ENCODE assay signal across 20 cellular contexts in the genomic region with DNA sequence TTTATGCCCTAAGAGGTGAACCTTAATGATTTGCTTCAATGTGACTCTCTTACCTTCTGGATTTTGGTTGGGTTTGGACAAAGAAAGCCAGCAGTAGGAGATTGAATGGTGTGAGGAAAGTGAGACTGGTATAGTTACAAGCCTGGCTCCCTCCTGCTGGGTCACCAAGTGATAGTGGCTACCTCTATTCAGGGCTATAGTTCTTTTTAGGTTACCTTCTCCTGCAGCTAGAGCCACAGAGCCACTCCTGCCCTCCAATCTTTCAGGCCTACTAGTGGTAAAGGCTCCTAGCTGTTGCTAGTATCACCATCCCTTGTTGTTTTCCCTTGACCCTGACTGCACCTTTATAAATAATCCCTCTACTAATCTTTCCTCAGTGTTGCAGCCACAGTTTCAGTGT.
A peak's percentile ranks its signal among the peaks of the same experiment; 100 is the strongest.
DNase-seq lines count a peak whose midpoint lies in the region; ATAC-seq and TF ChIP-seq lines count a peak whose summit lies in the region.
"Had no signal": no experiment of that assay in that cellular context is flagged by ENCODE, and none has a peak within 500 bp of the region (broad histone marks: within the 10 kb centered on the region; RNA-seq: fewer than 3 reads in every experiment).

No MANE protein-coding gene starts in this region.

- no peaks in the 10 kb centered on the region for H3K36me3 Mint-ChIP-seq in endothelial cell (ENCODE audit: low read depth, unreplicated experiment)

- H3K4me1 Mint-ChIP-seq in endothelial cell (ENCODE audit: unreplicated experiment): peaks cover 6% of the 10 kb centered on the region

- no peaks in the 10 kb centered on the region for H3K4me1 ChIP-seq in mesendoderm (ENCODE audit: control insufficient read depth, low read depth, low read length)
- H3K4me1 ChIP-seq: A549 had no signal

- no peak overlapping the region for H3K23ac ChIP-seq in mesendoderm (ENCODE audit: low read length)

- no peak overlapping the region for H3K4me2 ChIP-seq in mesendoderm (ENCODE audit: low read length)
- H3K4me2 ChIP-seq: A549 had no signal

- no peak overlapping the region for H3K18ac ChIP-seq in mesendoderm (ENCODE audit: low read length)

- H3K4me3 ChIP-seq in mesendoderm (ENCODE audit: low read length): no peak overlapping the region
- H3K4me3 ChIP-seq: A549 had no signal

- no peak overlapping the region for H2BK15ac ChIP-seq in mesendoderm (replicated peaks; ENCODE audit: low read depth)

- H3K27me3 ChIP-seq in mesendoderm (ENCODE audit: insufficient read depth, low read length, poor library complexity): no peaks in the 10 kb centered on the region

- H3K79me2 ChIP-seq in mesendoderm (ENCODE audit: control insufficient read depth, insufficient read depth, low read length): no peaks in the 10 kb centered on the region

- no peak overlapping the region for H2AK5ac ChIP-seq in mesendoderm (ENCODE audit: low read length)

- H3K9me3 Mint-ChIP-seq in endothelial cell (ENCODE audit: unreplicated experiment): no peaks in the 10 kb centered on the region
- H3K9me3 Mint-ChIP-seq: CD4-positive, alpha-beta T cell; HFFc6 had no signal

- no peaks in the 10 kb centered on the region for H3K36me3 ChIP-seq in mesendoderm (ENCODE audit: control insufficient read depth, insufficient read depth, low read length)

- no peak for TF ChIP-seq CTCF in endothelial cell (IDR thresholded peaks at IDR 0.05; ENCODE audit: unreplicated experiment)

- H3K4ac ChIP-seq in mesendoderm (ENCODE audit: low read depth, low read length): no peak overlapping the region

- no peak overlapping the region for H4K8ac ChIP-seq in mesendoderm (ENCODE audit: low read depth, low read length)

- no peaks in the 10 kb centered on the region for H3K79me1 ChIP-seq in mesendoderm (ENCODE audit: low read length)

- H4K5ac ChIP-seq in mesendoderm (ENCODE audit: low read length): no peak overlapping the region

- no peak overlapping the region for H2BK5ac ChIP-seq in mesendoderm (ENCODE audit: low read length)

- DNase-seq in NCI-H2171 treated with DMSO at 0.1 percent for 48 hours (lab: John Stamatoyannopoulos, UW): peak; percentile 17
- DNase-seq in NCI-H2171 (lab: John Stamatoyannopoulos, UW): no peak
- DNase-seq in NCI-H82 (lab: John Stamatoyannopoulos, UW): peak; percentile 80
- no peak for DNase-seq in endothelial cell (ENCODE audit: low spot score)
- peak; percentile 65 for DNase-seq in mesendoderm
- DNase-seq in SKM-1 (lab: John Stamatoyannopoulos, UW; ENCODE audit: unreplicated experiment): no peak
- DNase-seq: AML-193; CD4-positive, alpha-beta T cell; DMS79 treated with DMSO at 0.1 percent for 48 hours; GF-D8; GOT3; H7; HFFc6 had no signal

- H3K9ac ChIP-seq in mesendoderm (ENCODE audit: low read length): no peak overlapping the region

- no peak overlapping the region for H3K27ac ChIP-seq in mesendoderm (ENCODE audit: low read depth, low read length)
- H3K27ac ChIP-seq: 22Rv1, A549, C4-2B had no signal

- H3K4me3 Mint-ChIP-seq in endothelial cell (ENCODE audit: unreplicated experiment): no peak overlapping the region
- H3K4me3 Mint-ChIP-seq: CD4-positive, alpha-beta T cell; HFFc6 had no signal

- H3K27me3 Mint-ChIP-seq in endothelial cell (ENCODE audit: unreplicated experiment): no peaks in the 10 kb centered on the region

- H3K27ac Mint-ChIP-seq in endothelial cell (ENCODE audit: unreplicated experiment): peak overlapping the region; percentile 75
- H3K27ac Mint-ChIP-seq: CD4-positive, alpha-beta T cell; HFFc6 had no signal

- no peak overlapping the region for H3K56ac ChIP-seq in mesendoderm (ENCODE audit: low read length)

- ATAC-seq in HG03135 (IDR thresholded peaks at IDR 0.05; ENCODE audit: unreplicated experiment): no peak
- no peak for ATAC-seq in HG03139 (IDR thresholded peaks at IDR 0.05; ENCODE audit: unreplicated experiment)
- ATAC-seq: A549, HCT116, HepG2 had no signal

- no peak overlapping the region for H2BK120ac ChIP-seq in mesendoderm (ENCODE audit: low read depth, low read length)

Comparison
In these comparisons a context has a peak if more than half of its experiments do, and no peak if none do; other contexts are left out.
1. DNase-seq: peak in NCI-H2171 treated with DMSO at 0.1 percent for 48 hours (single experiment), NCI-H82 (single experiment) and mesendoderm (single experiment); none in NCI-H2171 (single experiment), endothelial cell (single experiment) and SKM-1 (single experiment).